ENCODE assay signal across 8 cellular contexts in genomic region chr1:22889213-22889827, GRCh38.
DNase-seq lines count a peak whose midpoint lies in the region; ATAC-seq and TF ChIP-seq lines count a peak whose summit lies in the region.

No MANE protein-coding gene starts in this region.

- H3K36me3 ChIP-seq in psoas muscle (ENCODE audit: insufficient read depth in 1 of 2, low read depth in 1 of 2), result no peaks in the 10 kb centered on the region

- H3K36me3 Mint-ChIP-seq in CD14-positive monocyte, result no peaks in the 10 kb centered on the region

- peaks cover 11% of the 10 kb centered on the region for H3K4me1 Mint-ChIP-seq in CD14-positive monocyte

- H3K27ac ChIP-seq in psoas muscle, result no peak overlapping the region

- H3K27me3 ChIP-seq in psoas muscle (ENCODE audit: insufficient read depth in 3 of 3, low read length in 2 of 3), result peaks cover 0 to 11% (median 0%) of the 10 kb centered on the region in 3 donors

- peaks cover 2 to 5% (median 5%) of the 10 kb centered on the region in 3 donors for H3K27me3 Mint-ChIP-seq in CD14-positive monocyte (ENCODE audit: low read depth in 3 of 3)

- 59 to 69% (median 66%) methylated on average over 3 of the region's 3 CpGs for WGBS in psoas muscle, 3 donors

- intact Hi-C loops in CD14-positive monocyte (cut with micrococcal nuclease), result loop anchor here in 1 of 2 donors (5.0 kb wide), 1 partner anchor 187 kb away; no protein-coding TSS in a partner anchor
- intact Hi-C loops in psoas muscle (cut with DNase I), result loop anchor here in 1 of 2 donors (5.0 kb wide), 1 partner anchor 182 kb away; no protein-coding TSS in a partner anchor

- H3K9me3 ChIP-seq in psoas muscle, result no peaks in the 10 kb centered on the region

- H3K9me3 Mint-ChIP-seq in CD14-positive monocyte, result peaks cover 0 to 2% (median 0%) of the 10 kb centered on the region in 7 donors

- peak in 1 of 4 donors; percentile 43 for ATAC-seq in psoas muscle
- no peak for ATAC-seq in HG02970 (IDR thresholded peaks at IDR 0.05; ENCODE audit: low FRiP score, unreplicated experiment)
- ATAC-seq in GM18868 (IDR thresholded peaks at IDR 0.05; ENCODE audit: unreplicated experiment), result no peak

- H3K27ac Mint-ChIP-seq in CD14-positive monocyte, result no peak overlapping the region

- DNase-seq in CD14-positive monocyte (ENCODE audit: low spot score), result no peak
- peak; percentile 23 for DNase-seq in H4 (ENCODE audit: low spot score)
- peak; percentile 52 for DNase-seq in RKO (ENCODE audit: low spot score)
- DNase-seq in fibroblast of pulmonary artery (ENCODE audit: low read depth), result peak; percentile 64
- no peak for DNase-seq in psoas muscle
- DNase-seq in occipital lobe (lab: John Stamatoyannopoulos, UW), result no peak

- no peak overlapping the region for H3K4me3 Mint-ChIP-seq in CD14-positive monocyte

- H3K4me3 ChIP-seq in fibroblast of pulmonary artery (replicated peaks; ENCODE audit: low read depth, low read length), result no peak overlapping the region
- H3K4me3 ChIP-seq in psoas muscle, result no peak overlapping the region

- TF ChIP-seq CTCF in CD14-positive monocyte (IDR thresholded peaks at IDR 0.05) (peak; percentile 74), fibroblast of pulmonary artery (IDR thresholded peaks at IDR 0.05; ENCODE audit: low read length, missing control alignments) (peak; percentile 93), psoas muscle (IDR thresholded peaks at IDR 0.05) (peak; percentile 68)

- H3K4me1 ChIP-seq in psoas muscle, result no peaks in the 10 kb centered on the region

Comparison
In these comparisons a context has a peak if more than half of its experiments do, and no peak if none do; other contexts are left out.
1. DNase-seq: peak in H4 (single experiment), RKO (single experiment) and fibroblast of pulmonary artery (single experiment); none in CD14-positive monocyte (single experiment), psoas muscle (0 of 2) and occipital lobe (single experiment).
2. Peak in every context shown above with its lines, with median percentiles within 50 percentile points of each other: CTCF ChIP-seq.